In the genomic region with DNA sequence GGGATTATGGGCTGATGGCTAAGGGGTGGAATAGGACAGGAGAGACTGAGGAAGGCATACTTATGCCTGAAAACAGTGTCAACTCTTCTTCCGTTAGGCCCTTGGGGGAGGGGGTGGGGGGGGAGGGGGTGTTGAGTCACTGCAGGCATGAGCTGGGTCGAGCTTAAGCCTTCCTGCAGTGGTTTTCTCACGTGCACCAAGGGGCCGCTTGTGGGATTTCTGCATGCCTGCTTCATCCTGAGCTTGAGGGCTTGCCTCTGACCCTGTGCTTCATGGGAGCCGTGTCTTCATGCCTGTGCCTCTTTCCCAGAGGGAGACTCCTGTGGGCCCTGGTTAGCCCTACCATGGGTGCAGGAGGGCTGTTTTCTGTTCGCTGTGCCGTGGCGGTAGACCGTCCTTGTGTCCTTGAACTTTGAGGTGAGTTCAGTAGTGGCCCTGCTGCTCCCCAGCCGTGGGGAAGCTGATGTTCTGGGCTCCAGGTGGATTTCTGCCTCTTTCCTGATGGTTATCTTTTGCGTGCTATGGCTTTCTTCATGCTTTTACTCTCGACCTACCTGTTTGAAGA, we compare ENCODE assay signal across 17 cellular contexts.
DNase-seq lines count a peak whose midpoint lies in the region; ATAC-seq and TF ChIP-seq lines count a peak whose summit lies in the region.
"Had no signal": no experiment of that assay in that cellular context is flagged by ENCODE, and none has a peak within 500 bp of the region (broad histone marks: within the 10 kb centered on the region; RNA-seq: fewer than 3 reads in every experiment).

No MANE protein-coding gene starts in this region.

- H3K14ac ChIP-seq in IMR-90 (replicated peaks; ENCODE audit: low read depth, low read length), result no peak overlapping the region

- peaks cover 4% of the 10 kb centered on the region; the same call in 1 of the 2 replicates for H3K9me1 ChIP-seq in IMR-90 (ENCODE audit: insufficient read depth, low read length)

- H4K8ac ChIP-seq in IMR-90 (ENCODE audit: low read depth in 2 of 2, low read length in 2 of 2), result no peak overlapping the region

- no peak overlapping the region for H2BK20ac ChIP-seq in IMR-90 (ENCODE audit: low read depth, low read length)

- H3K36me3 ChIP-seq in IMR-90 (ENCODE audit: control insufficient read depth, insufficient read depth, low read length), result peaks cover 6% of the 10 kb centered on the region; the same call in 1 of the 2 replicates
- H3K36me3 ChIP-seq in WERI-Rb-1, result peaks cover 12% of the 10 kb centered on the region
- H3K36me3 ChIP-seq in gastroesophageal sphincter, result peaks cover 0 to 30% of the 10 kb centered on the region in 2 donors

- no peak overlapping the region for H3K56ac ChIP-seq in IMR-90 (ENCODE audit: extremely low read depth, insufficient read depth, low read length)

- H2BK5ac ChIP-seq in IMR-90 (ENCODE audit: low read depth, low read length, poor library complexity, severe bottlenecking), result no peak overlapping the region

- TF ChIP-seq POLR2A in IMR-90 (IDR thresholded peaks at IDR 0.05; ENCODE audit: low read depth, low read length) (no peak), gastroesophageal sphincter (IDR thresholded peaks at IDR 0.05) (no peak)

- peaks cover 2% of the 10 kb centered on the region; the same call in 1 of the 2 replicates for H4K20me1 ChIP-seq in IMR-90 (ENCODE audit: insufficient read depth, low read length)

- TF ChIP-seq RAD21 in IMR-90 (IDR thresholded peaks at IDR 0.05; ENCODE audit: low read length), result no peak

- dilution Hi-C loops in IMR-90 (cut with HindIII; ENCODE audit: low sequenced_read_pairs, unreplicated experiment), result no loop called here

- no peak overlapping the region for H2AK5ac ChIP-seq in IMR-90 (ENCODE audit: low read depth, low read length)

- H3K9me3 ChIP-seq in IMR-90 (ENCODE audit: control insufficient read depth, insufficient read depth, low read length), result no peaks in the 10 kb centered on the region
- H3K9me3 ChIP-seq in WERI-Rb-1 (ENCODE audit: severe bottlenecking), result no peaks in the 10 kb centered on the region
- H3K9me3 ChIP-seq in gastroesophageal sphincter, result no peaks in the 10 kb centered on the region
- H3K9me3 ChIP-seq: A549, stomach had no signal

- H2BK120ac ChIP-seq in IMR-90 (ENCODE audit: low read depth, low read length), result no peak overlapping the region

- H3K23ac ChIP-seq in IMR-90 (ENCODE audit: low read depth, low read length), result no peak overlapping the region

- no peak for ATAC-seq in IMR-90 (ENCODE audit: low read depth)
- no peak for ATAC-seq in gastroesophageal sphincter
- no peak for ATAC-seq in GM19463 (IDR thresholded peaks at IDR 0.05; ENCODE audit: unreplicated experiment)
- ATAC-seq: A549; activated T-cell treated with anti-CD3 and anti-CD28 coated beads, Interleukin-2, amount 50 U/mL, for 72 hours had no signal

- in situ Hi-C loops in IMR-90 (cut with MboI; ENCODE audit: low sequenced_read_pairs) (no loop called here), ACHN (cut with HindIII; ENCODE audit: low pct_ligation_motif_present, low pct_unique_long_range_greater_than_20kb, low sequenced_read_pairs) (no loop called here)

- H2BK15ac ChIP-seq in IMR-90 (ENCODE audit: low read depth, low read length), result no peak overlapping the region

- no peak overlapping the region for H4K91ac ChIP-seq in IMR-90 (ENCODE audit: insufficient read depth, low read depth, low read length)

- H3K27me3 ChIP-seq in IMR-90 (ENCODE audit: control insufficient read depth, insufficient read depth, low read length) (no peaks in the 10 kb centered on the region), WERI-Rb-1 (ENCODE audit: insufficient read depth, low read depth, severe bottlenecking) (no peaks in the 10 kb centered on the region), gastroesophageal sphincter (no peaks in the 10 kb centered on the region)
- H3K27me3 ChIP-seq: stomach had no signal

- BruUV-seq in IMR-90 (replicated peaks; lab: Mats Ljungman, UMichigan), result no TSS peak

- H3K4me2 ChIP-seq in IMR-90 (ENCODE audit: low read depth, low read length), result no peak overlapping the region
- H3K4me2 ChIP-seq: A549 had no signal

- H3K9ac ChIP-seq in IMR-90 (ENCODE audit: low read depth, low read length), result no peak overlapping the region

- DNase-seq in AML-193 (lab: John Stamatoyannopoulos, UW), result peak; percentile 74 to 88
- DNase-seq in IMR-90, result peak; percentile 4
- peak; percentile 20 for DNase-seq in WERI-Rb-1
- DNase-seq in iPS DF 19.7 (ENCODE audit: low read depth, low spot score), result peak; percentile 12
- no peak for DNase-seq in ACHN
- no peak for DNase-seq in activated naive CD4-positive, alpha-beta T cell (lab: John Stamatoyannopoulos, UW)
- DNase-seq: activated CD4-positive, alpha-beta T cell treated with anti-CD3 and anti-CD28 coated beads, Interleukin-2, amount 50 U/mL, for 4 hours; activated T-cell treated with anti-CD3 and anti-CD28 coated beads, Interleukin-2, amount 50 U/mL, for 72 hours; amniotic stem cell; NCI-H1417 treated with DMSO at 0.1 percent for 48 hours; nucleus accumbens; stomach; T-helper 2 cell had no signal

- no peak overlapping the region for H2AK9ac ChIP-seq in IMR-90 (replicated peaks; ENCODE audit: low read depth, low read length, poor library complexity)

- no peak for TF ChIP-seq EP300 in gastroesophageal sphincter (IDR thresholded peaks at IDR 0.05)

- H3K4me1 ChIP-seq in IMR-90 (ENCODE audit: control insufficient read depth, insufficient read depth, low read length) (no peaks in the 10 kb centered on the region), gastroesophageal sphincter (no peaks in the 10 kb centered on the region)
- H3K4me1 ChIP-seq: A549, stomach had no signal

- no peak overlapping the region for H2AFZ ChIP-seq in IMR-90 (replicated peaks; ENCODE audit: low read length, poor library complexity)

- no peak overlapping the region for H4K5ac ChIP-seq in IMR-90 (ENCODE audit: low read depth, low read length)

- WGBS in IMR-90 (ENCODE audit: extremely low coverage in 2 of 2, insufficient read length in 1 of 2), 2 experiments, result 80% methylated on average over 2 of the region's 12 CpGs; no CpG with 5 or more reads in 1 of the 2 experiments
- WGBS in gastroesophageal sphincter (ENCODE audit: low coverage in 1 of 2), 2 donors, result 83 to 84% methylated on average over 5 to 9 of the region's 12 CpGs

- CTCF ChIA-PET in IMR-90 (lab: Yijun Ruan, JAX), result no interaction called here

- TF ChIP-seq CTCF in IMR-90 (conservative IDR thresholded peaks at IDR 0.05; ENCODE audit: low read depth, low read length) (no peak), WERI-Rb-1 (IDR thresholded peaks at IDR 0.05; ENCODE audit: low read depth, low read length) (no peak), gastroesophageal sphincter (IDR thresholded peaks at IDR 0.05) (no peak)

- intact Hi-C loops in IMR-90 (cut with micrococcal nuclease), result no loop called here

- peaks cover 0 to 8% of the 10 kb centered on the region in 2 experiments; a peak in 2 of 4 replicates for H3K79me1 ChIP-seq in IMR-90 (ENCODE audit: low read depth in 1 of 2, low read length in 2 of 2)

- H3K4me3 ChIP-seq in IMR-90 (ENCODE audit: insufficient read depth, low read depth, low read length), result no peak overlapping the region
- no peak overlapping the region for H3K4me3 ChIP-seq in WERI-Rb-1 (ENCODE audit: low read depth, low read length)
- H3K4me3 ChIP-seq in gastroesophageal sphincter, result no peak overlapping the region
- H3K4me3 ChIP-seq: A549, skin epidermis, stomach had no signal

- no peak overlapping the region for H3K27ac ChIP-seq in IMR-90 (ENCODE audit: insufficient read depth, low read length)
- no peak overlapping the region for H3K27ac ChIP-seq in WERI-Rb-1
- no peak overlapping the region for H3K27ac ChIP-seq in gastroesophageal sphincter
- H3K27ac ChIP-seq: A549, skin epidermis, stomach had no signal

- H3K18ac ChIP-seq in IMR-90 (ENCODE audit: low read depth, low read length), result no peak overlapping the region

- POLR2A ChIA-PET in IMR-90 (lab: Charles Lee; ENCODE audit: unreplicated experiment), result no interaction called here

- no peak overlapping the region; the same call in 1 of the 2 replicates for H3K4ac ChIP-seq in IMR-90 (ENCODE audit: low read depth, low read length)

TF ChIP-seq in IMR-90, 13 proteins besides CTCF, POLR2A, EP300 and RAD21:
- TF ChIP-seq BHLHE40 (IDR thresholded peaks at IDR 0.05; ENCODE audit: low read depth, low read length) (no peak), CHD1 (IDR thresholded peaks at IDR 0.05; ENCODE audit: low read depth, low read length) (no peak), RFX5 (IDR thresholded peaks at IDR 0.05; ENCODE audit: low read depth, low read length) (no peak), FOS (IDR thresholded peaks at IDR 0.05; ENCODE audit: low read depth, low read length) (no peak), CEBPB (IDR thresholded peaks at IDR 0.05; ENCODE audit: low read depth, low read length) (no peak), MAFK (IDR thresholded peaks at IDR 0.05; ENCODE audit: low read depth, low read length) (no peak), SMC3 (IDR thresholded peaks at IDR 0.05; ENCODE audit: low read depth, low read length) (no peak), MAZ (IDR thresholded peaks at IDR 0.05; ENCODE audit: borderline replicate concordance, low read depth, low read length) (no peak), USF2 (IDR thresholded peaks at IDR 0.05; ENCODE audit: low read depth, low read length) (no peak), NFE2L2 (IDR thresholded peaks at IDR 0.05; ENCODE audit: low read depth, low read length) (no peak), ELK1 (IDR thresholded peaks at IDR 0.05; ENCODE audit: borderline replicate concordance, low read depth, low read length) (no peak), RCOR1 (IDR thresholded peaks at IDR 0.05; ENCODE audit: insufficient replicate concordance, low read length) (no peak), MXI1 (IDR thresholded peaks at IDR 0.05; ENCODE audit: borderline replicate concordance, low read depth, low read length) (no peak)

Comparison
In these comparisons a context has a peak if more than half of its experiments do, and no peak if none do; other contexts are left out.
1. DNase-seq: peak in AML-193 (2 of 2), IMR-90 (single experiment), WERI-Rb-1 (single experiment) and iPS DF 19.7 (single experiment); none in ACHN (single experiment) and activated naive CD4-positive, alpha-beta T cell (0 of 4).